In the genomic region with DNA sequence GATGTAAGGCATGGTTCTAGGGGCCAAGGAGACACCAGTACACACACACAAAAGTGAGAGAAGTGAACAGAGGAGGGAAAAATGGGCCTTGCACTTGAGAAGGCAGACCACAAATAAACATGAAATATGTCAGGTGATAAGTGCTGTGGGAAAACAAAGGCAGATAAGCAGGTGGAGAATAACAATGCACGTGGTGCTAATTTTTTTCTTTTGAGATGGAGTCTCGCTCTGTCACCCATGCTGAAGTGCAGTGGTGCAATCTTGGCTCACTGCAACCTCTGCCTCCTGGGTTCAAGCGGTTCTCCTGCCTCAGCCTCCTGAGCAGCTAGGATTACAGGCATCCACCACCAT, we compare ENCODE assay signal across 5 cellular contexts. TPM values are rescaled to one million over a fixed set of nuclear protein-coding genes. Genes with fewer than 3 reads are reported as not detected.
"Had no signal": no experiment of that assay in that cellular context is flagged by ENCODE, and none has a peak within 500 bp of the region (broad histone marks: within the 10 kb centered on the region; RNA-seq: fewer than 3 reads in every experiment).

No MANE protein-coding gene starts in this region.

RNA-seq across cellular contexts. Expression of a gene that starts 41.1 kb away (rescaled TPM):
- total RNA-seq: activated CD4-positive, alpha-beta memory T cell treated with anti-CD3 and anti-CD28 coated beads for 36 hours; activated naive CD4-positive, alpha-beta T cell treated with anti-CD3 and anti-CD28 coated beads for 36 hours; activated T-cell treated with anti-CD3 and anti-CD28 coated beads, Interleukin-2, amount 50 U/mL, for 4 hours; astrocyte; cardiac muscle cell had no signal
- polyA plus RNA-seq: cardiac muscle cell had no signal
